In genomic region chr5:154757647-154758406, GRCh38 we compare ENCODE assay signal across 8 cellular contexts. TPM values are rescaled to one million over a fixed set of nuclear protein-coding genes. Genes with fewer than 3 reads are reported as not detected.
A peak's percentile ranks its signal among the peaks of the same experiment; 100 is the strongest.
DNase-seq lines count a peak whose midpoint lies in the region; ATAC-seq and TF ChIP-seq lines count a peak whose summit lies in the region.

No MANE protein-coding gene starts in this region.

- H3K36me3 ChIP-seq in muscle layer of colon (ENCODE audit: insufficient read depth, low read length) = no peaks in the 10 kb centered on the region
- no peaks in the 10 kb centered on the region for H3K36me3 ChIP-seq in thoracic aorta
- H3K36me3 ChIP-seq in mucosa of descending colon (ENCODE audit: low read depth) = no peaks in the 10 kb centered on the region

- no peak for ATAC-seq in thoracic aorta (ENCODE audit: insufficient number of reproducible peaks, low FRiP score, low read depth)
- no peak for ATAC-seq in GM19397 (IDR thresholded peaks at IDR 0.05; ENCODE audit: unreplicated experiment)
- ATAC-seq in mucosa of descending colon = no peak

- no peaks in the 10 kb centered on the region for H3K27me3 ChIP-seq in muscle layer of colon (ENCODE audit: control insufficient read depth in 1 of 2, insufficient read depth in 2 of 2, low read length in 2 of 2)
- H3K27me3 ChIP-seq in thoracic aorta (replicated peaks; ENCODE audit: insufficient read depth) = no peaks in the 10 kb centered on the region

- H3K9me3 ChIP-seq in muscle layer of colon (ENCODE audit: low read length) = no peaks in the 10 kb centered on the region
- no peaks in the 10 kb centered on the region for H3K9me3 ChIP-seq in thoracic aorta
- H3K9me3 ChIP-seq in mucosa of descending colon = no peaks in the 10 kb centered on the region

- H3K4me3 ChIP-seq in muscle layer of colon (ENCODE audit: low read depth in 1 of 2, low read length in 2 of 2) (peak overlapping the region; percentile 60 to 98), thoracic aorta (peak overlapping the region; percentile 91), mucosa of descending colon (no peak overlapping the region)

- no peak overlapping the region for H3K9ac ChIP-seq in muscle layer of colon (ENCODE audit: low read length)

- H3K27ac ChIP-seq in cingulate gyrus (ENCODE audit: low read depth, low read length) (peak overlapping the region; percentile 75), muscle layer of colon (ENCODE audit: low read depth, low read length) (peak overlapping the region; percentile 88), thoracic aorta (peak overlapping the region; percentile 39 to 48)

- intact Hi-C loops in mucosa of descending colon (cut with DNase I, micrococcal nuclease) = no loop called here

- DNase-seq in activated CD8-positive, alpha-beta memory T cell treated with anti-CD3 and anti-CD28 coated beads for 1 hour (ENCODE audit: extremely low read depth in 1 of 2, low read depth in 1 of 2) = peak; percentile 6 to 40
- DNase-seq in activated CD8-positive, alpha-beta memory T cell treated with anti-CD3 and anti-CD28 coated beads, Interleukin-2, amount 50 U/mL, for 48 hours = no peak
- DNase-seq in T follicular helper cell (ENCODE audit: low read depth) (peak; percentile 34), thoracic aorta (ENCODE audit: low spot score) (no peak), mucosa of descending colon (no peak)

- TF ChIP-seq CTCF in thoracic aorta (IDR thresholded peaks at IDR 0.05) (no peak), mucosa of descending colon (IDR thresholded peaks at IDR 0.05) (no peak)

- peaks cover 67% of the 10 kb centered on the region for H3K4me1 ChIP-seq in muscle layer of colon (ENCODE audit: insufficient read depth, low read length)
- H3K4me1 ChIP-seq in thoracic aorta (ENCODE audit: control insufficient read depth in 1 of 2, low read depth in 2 of 2) = peaks cover 28 to 62% of the 10 kb centered on the region in 2 donors
- peaks cover 35% of the 10 kb centered on the region for H3K4me1 ChIP-seq in mucosa of descending colon (ENCODE audit: low read depth)

RNA-seq across cellular contexts. Expression of gene LARP1, which starts 2.6 kb away (rescaled TPM):
- total RNA-seq in thoracic aorta = 100 to 1,000 TPM in 1 of 2 donors, 10 to 100 TPM in 1; 99.8 to 129 TPM
- 100 to 1,000 TPM; 127 to 157 (median 140) TPM for total RNA-seq in mucosa of descending colon

Comparison
In these comparisons a context has a peak if more than half of its experiments do, and no peak if none do; other contexts are left out.
1. DNase-seq: peak in activated CD8-positive, alpha-beta memory T cell treated with anti-CD3 and anti-CD28 coated beads for 1 hour (2 of 2) and T follicular helper cell (single experiment); none in activated CD8-positive, alpha-beta memory T cell treated with anti-CD3 and anti-CD28 coated beads, Interleukin-2, amount 50 U/mL, for 48 hours (single experiment), thoracic aorta (single experiment) and mucosa of descending colon (0 of 3).
2. Peak in every context shown above with its lines, with median percentiles within 50 percentile points of each other: H3K27ac ChIP-seq.